ENCODE assay signal across 15 cellular contexts in genomic region chrX:52905531-52905930, GRCh38. TPM values are rescaled to one million over a fixed set of nuclear protein-coding genes. Genes with fewer than 3 reads are reported as not detected.
"Had no signal": no experiment of that assay in that cellular context is flagged by ENCODE, and none has a peak within 500 bp of the region (broad histone marks: within the 10 kb centered on the region; RNA-seq: fewer than 3 reads in every experiment).

No MANE protein-coding gene starts in this region.

RNA-seq across cellular contexts. Expression of gene XAGE3, which starts 37.6 kb away (rescaled TPM):
- total RNA-seq: stomach, subcutaneous adipose tissue, suprapubic skin, temporal lobe, thoracic aorta, thyroid gland, tibial nerve, transverse colon, upper lobe of left lung, upper lobe of right lung, ureter, urinary bladder, uterus, vagina had no signal
- polyA plus RNA-seq: stomach, thymus, urinary bladder had no signal
